Comparison of ENCODE assay signal across 26 cellular contexts in the genomic region with DNA sequence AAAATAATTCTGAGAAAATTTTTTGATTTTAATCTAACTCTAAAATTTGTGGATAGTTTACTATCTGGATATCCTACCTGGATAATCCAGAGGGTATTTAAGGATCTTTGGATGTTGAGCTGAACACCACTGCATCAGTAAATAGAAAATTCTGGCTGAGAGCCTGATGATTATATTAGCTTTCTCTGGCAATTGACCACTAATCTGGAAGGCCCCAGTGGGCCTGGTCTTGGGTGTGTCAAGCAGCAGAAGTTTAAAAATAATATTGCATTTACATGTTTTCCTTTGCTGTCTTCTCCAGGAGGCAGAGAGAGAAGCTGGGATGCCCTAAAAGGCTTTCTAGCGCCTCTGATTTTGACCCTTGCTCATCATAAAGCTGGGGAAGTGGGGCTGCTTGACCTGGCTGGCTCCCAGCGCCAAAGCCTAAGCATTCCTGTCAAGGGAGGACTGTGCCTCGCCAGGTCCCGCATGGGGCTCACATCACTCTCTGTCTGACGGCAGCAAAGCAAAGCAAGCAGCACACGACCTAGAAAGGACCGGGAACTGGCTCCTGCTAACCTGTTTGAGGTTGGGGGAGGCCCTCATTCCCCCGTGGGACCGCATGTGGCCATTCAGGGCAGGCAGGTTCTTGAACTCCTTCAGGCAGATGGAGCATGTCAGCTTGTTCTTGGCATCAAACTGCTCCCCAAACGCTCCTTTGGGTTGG.
"Had no signal": no experiment of that assay in that cellular context is flagged by ENCODE, and none has a peak within 500 bp of the region (broad histone marks: within the 10 kb centered on the region; RNA-seq: fewer than 3 reads in every experiment).

No MANE protein-coding gene starts in this region.

- H3K9me3 ChIP-seq: Peyer's patch had no signal

- H3K4me3 ChIP-seq: K562, Peyer's patch had no signal

- H3K27me3 ChIP-seq: Peyer's patch had no signal

- FAIRE-seq: astrocyte had no signal

- ATAC-seq: activated T-helper 17 cell treated with anti-CD3 and anti-CD28 coated beads, Interleukin-2, amount 50 U/mL, for 72 hours; K562; T-helper 17 cell had no signal

- DNase-seq: activated B cell treated with CpG ODN at 0.5 μM for 24 hours; activated CD4-positive, alpha-beta memory T cell treated with anti-CD3 and anti-CD28 coated beads, Interleukin-2, amount 10 ng/mL, durations not matched to agents 7 days and 5 days; activated CD4-positive, alpha-beta T cell treated with anti-CD3 and anti-CD28 coated beads for 1 hour; activated CD4-positive, alpha-beta T cell treated with anti-CD3 and anti-CD28 coated beads, Interleukin-2, amount 10 ng/mL, durations not matched to agents 24 days and 14 days; activated gamma-delta T cell; activated naive CD4-positive, alpha-beta T cell treated with anti-CD3 and anti-CD28 coated beads for 36 hours; activated T-cell treated with anti-CD3 and anti-CD28 coated beads for 4 hours; activated T-cell treated with anti-CD3 and anti-CD28 coated beads, Interleukin-2, amount 50 U/mL, for 48 hours; amygdala; Karpas-422; MM.1S; NCI-H1105 treated with DMSO at 0.1 percent for 48 hours; NCI-H1436 treated with DMSO at 0.1 percent for 48 hours; NCI-H187; NCI-H2081; NCI-H510A treated with DMSO at 0.1 percent for 48 hours; NCI-H69; SIG-M5; T-helper 17 cell; T-helper 9 cell had no signal

- H3K4me3 Mint-ChIP-seq: activated B cell treated with CpG ODN at 0.5 μM for 24 hours; activated CD4-positive, alpha-beta memory T cell treated with anti-CD3 and anti-CD28 coated beads, Interleukin-2, amount 10 ng/mL, durations not matched to agents 7 days and 5 days; activated CD4-positive, alpha-beta T cell treated with anti-CD3 and anti-CD28 coated beads, Interleukin-2, amount 10 ng/mL, durations not matched to agents 24 days and 14 days; activated naive CD4-positive, alpha-beta T cell treated with anti-CD3 and anti-CD28 coated beads for 36 hours; activated naive CD8-positive, alpha-beta T cell; activated T-helper 17 cell treated with anti-CD3 and anti-CD28 coated beads, Interleukin-2, amount 50 U/mL, for 72 hours; brain; T-helper 17 cell had no signal

- H3K4me1 Mint-ChIP-seq: activated T-helper 17 cell treated with anti-CD3 and anti-CD28 coated beads, Interleukin-2, amount 50 U/mL, for 72 hours had no signal

- H3K27me3 Mint-ChIP-seq: activated B cell treated with CpG ODN at 0.5 μM for 24 hours; activated CD4-positive, alpha-beta memory T cell treated with anti-CD3 and anti-CD28 coated beads, Interleukin-2, amount 10 ng/mL, durations not matched to agents 7 days and 5 days; activated CD4-positive, alpha-beta T cell treated with anti-CD3 and anti-CD28 coated beads, Interleukin-2, amount 10 ng/mL, durations not matched to agents 24 days and 14 days; activated naive CD8-positive, alpha-beta T cell; activated T-helper 17 cell treated with anti-CD3 and anti-CD28 coated beads, Interleukin-2, amount 50 U/mL, for 72 hours; brain; T-helper 17 cell had no signal

- H3K27ac ChIP-seq: Peyer's patch had no signal

- H3K9me3 Mint-ChIP-seq: activated B cell treated with CpG ODN at 0.5 μM for 24 hours; activated CD4-positive, alpha-beta memory T cell treated with anti-CD3 and anti-CD28 coated beads, Interleukin-2, amount 10 ng/mL, durations not matched to agents 7 days and 5 days; activated CD4-positive, alpha-beta T cell treated with anti-CD3 and anti-CD28 coated beads, Interleukin-2, amount 10 ng/mL, durations not matched to agents 24 days and 14 days; activated naive CD4-positive, alpha-beta T cell treated with anti-CD3 and anti-CD28 coated beads for 36 hours; activated T-helper 17 cell treated with anti-CD3 and anti-CD28 coated beads, Interleukin-2, amount 50 U/mL, for 72 hours; brain had no signal

- H3K27ac Mint-ChIP-seq: activated B cell treated with CpG ODN at 0.5 μM for 24 hours; activated CD4-positive, alpha-beta memory T cell treated with anti-CD3 and anti-CD28 coated beads, Interleukin-2, amount 10 ng/mL, durations not matched to agents 7 days and 5 days; activated CD4-positive, alpha-beta T cell treated with anti-CD3 and anti-CD28 coated beads, Interleukin-2, amount 10 ng/mL, durations not matched to agents 24 days and 14 days; activated naive CD4-positive, alpha-beta T cell treated with anti-CD3 and anti-CD28 coated beads for 36 hours; activated naive CD8-positive, alpha-beta T cell; activated T-helper 17 cell treated with anti-CD3 and anti-CD28 coated beads, Interleukin-2, amount 50 U/mL, for 72 hours; brain; T-helper 17 cell had no signal
